21 cellular contexts compared by ENCODE assay signal in the genomic region with DNA sequence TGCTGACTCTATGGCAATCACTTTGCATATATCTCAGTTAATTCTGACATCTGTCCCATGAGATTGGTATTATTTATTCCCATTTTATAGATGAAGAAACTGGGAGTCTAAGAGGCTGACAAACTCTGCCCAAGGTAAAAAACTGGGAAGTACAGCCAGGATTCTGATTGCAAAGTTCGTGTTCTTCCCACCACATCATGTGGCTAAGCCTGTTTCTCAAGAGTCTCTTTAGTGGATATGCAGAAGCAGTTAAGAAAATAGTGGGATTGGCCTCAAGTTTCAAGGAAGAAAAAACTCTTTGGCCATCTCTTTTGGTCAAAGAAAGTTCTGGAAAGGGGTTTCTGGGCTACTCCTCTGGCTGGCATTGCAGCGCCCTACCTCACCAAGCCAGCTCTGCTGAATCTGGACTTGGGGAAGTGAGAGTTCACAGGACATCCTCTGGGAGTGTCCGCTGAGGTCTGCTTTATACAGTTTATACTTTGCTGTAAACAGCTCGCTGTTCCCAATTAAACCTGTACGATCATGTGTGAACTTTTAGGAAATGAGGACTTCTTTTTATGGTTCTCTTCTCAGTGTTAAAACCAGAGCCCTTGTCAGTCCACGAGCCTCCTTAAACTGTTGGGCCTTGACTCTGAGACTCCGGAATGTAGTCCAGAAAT. TPM values are rescaled to one million over a fixed set of nuclear protein-coding genes. Genes with fewer than 3 reads are reported as not detected.
DNase-seq lines count a peak whose midpoint lies in the region; ATAC-seq and TF ChIP-seq lines count a peak whose summit lies in the region.
"Had no signal": no experiment of that assay in that cellular context is flagged by ENCODE, and none has a peak within 500 bp of the region (broad histone marks: within the 10 kb centered on the region; RNA-seq: fewer than 3 reads in every experiment).

No MANE protein-coding gene starts in this region.

- DNase-seq in heart left ventricle = no peak
- no peak for DNase-seq in cardiac septum (ENCODE audit: low spot score)
- DNase-seq in fibroblast of peridontal ligament (ENCODE audit: extremely low read depth) = peak; percentile 56
- no peak for DNase-seq in neural crest cell (ENCODE audit: low read depth, low spot score)
- DNase-seq in upper lobe of right lung = no peak
- DNase-seq in NK-92 (lab: John Stamatoyannopoulos, UW; ENCODE audit: unreplicated experiment) = no peak
- DNase-seq in endothelial cell (ENCODE audit: low spot score) = no peak
- no peak for DNase-seq in kidney glomerular epithelial cell (lab: John Stamatoyannopoulos, UW)
- DNase-seq: 8988T; activated CD8-positive, alpha-beta T cell treated with anti-CD3 and anti-CD28 coated beads for 36 hours; activated T-cell treated with anti-CD3 and anti-CD28 coated beads, Interleukin-2, amount 50 U/mL, for 24 hours; HCEC 1CT; hippocampal formation; KG1; kidney; NCI-H2081; NCI-H510A; stimulated activated CD4-positive, alpha-beta T cell treated with anti-CD3 and anti-CD28 coated beads, Interleukin-2, amount 100 ng/mL, for 24 hours; T-cell had no signal

- H3K9me3 Mint-ChIP-seq in neural crest cell (peaks cover 3% of the 10 kb centered on the region), endothelial cell (ENCODE audit: unreplicated experiment) (no peaks in the 10 kb centered on the region)
- H3K9me3 Mint-ChIP-seq: activated CD8-positive, alpha-beta T cell treated with anti-CD3 and anti-CD28 coated beads for 36 hours; activated naive CD4-positive, alpha-beta T cell treated with anti-CD3 and anti-CD28 coated beads, Interleukin-2, amount 50 U/mL, for 72 hours; activated T-cell treated with anti-CD3 and anti-CD28 coated beads, Interleukin-2, amount 50 U/mL, for 24 hours; T-cell had no signal

- H3K4me3 ChIP-seq in heart left ventricle (no peak overlapping the region), upper lobe of right lung (no peak overlapping the region)

- H3K4me1 Mint-ChIP-seq in neural crest cell (peaks cover 11% of the 10 kb centered on the region), endothelial cell (ENCODE audit: unreplicated experiment) (peaks cover 5% of the 10 kb centered on the region)

- peak overlapping the region in 7 of 12 donors; percentile 10 to 85 (median 32) for H3K27ac ChIP-seq in heart left ventricle
- H3K27ac ChIP-seq in upper lobe of right lung = peak overlapping the region; percentile 43

- TF ChIP-seq POLR2A in heart left ventricle (IDR thresholded peaks at IDR 0.05) = no peak

- ATAC-seq in heart left ventricle (peak in 1 of 4 donors; percentile 3), upper lobe of right lung (peak; percentile 75)
- ATAC-seq: activated CD8-positive, alpha-beta T cell treated with anti-CD3 and anti-CD28 coated beads for 36 hours; activated naive CD4-positive, alpha-beta T cell treated with anti-CD3 and anti-CD28 coated beads, Interleukin-2, amount 50 U/mL, for 72 hours; esophagus mucosa; T-cell had no signal

- H3K36me3 Mint-ChIP-seq in neural crest cell (ENCODE audit: low read depth) (no peaks in the 10 kb centered on the region), endothelial cell (ENCODE audit: low read depth, unreplicated experiment) (no peaks in the 10 kb centered on the region)
- H3K36me3 Mint-ChIP-seq: T-cell had no signal

- H3K27ac Mint-ChIP-seq in neural crest cell (ENCODE audit: unreplicated experiment) (peak overlapping the region; percentile 27), endothelial cell (ENCODE audit: unreplicated experiment) (no peak overlapping the region)
- H3K27ac Mint-ChIP-seq: activated CD8-positive, alpha-beta T cell treated with anti-CD3 and anti-CD28 coated beads for 36 hours; activated naive CD4-positive, alpha-beta T cell treated with anti-CD3 and anti-CD28 coated beads, Interleukin-2, amount 50 U/mL, for 72 hours; activated T-cell treated with anti-CD3 and anti-CD28 coated beads, Interleukin-2, amount 50 U/mL, for 24 hours; T-cell had no signal

- no peaks in the 10 kb centered on the region for H3K9me3 ChIP-seq in heart left ventricle
- H3K9me3 ChIP-seq in upper lobe of right lung = no peaks in the 10 kb centered on the region

- TF ChIP-seq CTCF in heart left ventricle (IDR thresholded peaks at IDR 0.05) = no peak
- TF ChIP-seq CTCF in neural crest cell (conservative IDR thresholded peaks at IDR 0.05) = no peak
- no peak for TF ChIP-seq CTCF in upper lobe of right lung (IDR thresholded peaks at IDR 0.05)
- no peak for TF ChIP-seq CTCF in endothelial cell (IDR thresholded peaks at IDR 0.05; ENCODE audit: unreplicated experiment)

- H3K27me3 ChIP-seq in heart left ventricle (peaks cover 0 to 30% (median 7%) of the 10 kb centered on the region in 9 donors), upper lobe of right lung (no peaks in the 10 kb centered on the region)

- 70 to 82% (median 74%) methylated on average over 7 of the region's 7 CpGs for WGBS in heart left ventricle, 4 donors

- H3K36me3 ChIP-seq in heart left ventricle = no peaks in the 10 kb centered on the region
- no peaks in the 10 kb centered on the region for H3K36me3 ChIP-seq in upper lobe of right lung

- intact Hi-C loops in heart left ventricle (cut with DNase I) = loop anchor here in 1 of 10 donors (5.0 kb wide), 1 partner anchor 153 kb away; no protein-coding TSS in a partner anchor
- intact Hi-C loops in cardiac septum (cut with DNase I) = no loop called here
- intact Hi-C loops in upper lobe of right lung (cut with DNase I) = no loop called here

- H3K4me3 Mint-ChIP-seq in neural crest cell (no peak overlapping the region), endothelial cell (ENCODE audit: unreplicated experiment) (no peak overlapping the region)
- H3K4me3 Mint-ChIP-seq: activated CD8-positive, alpha-beta T cell treated with anti-CD3 and anti-CD28 coated beads for 36 hours; activated T-cell treated with anti-CD3 and anti-CD28 coated beads, Interleukin-2, amount 50 U/mL, for 24 hours; T-cell had no signal

- H3K27me3 Mint-ChIP-seq in neural crest cell (ENCODE audit: low read depth) (no peaks in the 10 kb centered on the region), endothelial cell (ENCODE audit: unreplicated experiment) (peaks cover 3% of the 10 kb centered on the region)
- H3K27me3 Mint-ChIP-seq: activated CD8-positive, alpha-beta T cell treated with anti-CD3 and anti-CD28 coated beads for 36 hours had no signal

- H3K4me1 ChIP-seq in heart left ventricle (peaks cover 0 to 11% (median 4%) of the 10 kb centered on the region in 12 donors), upper lobe of right lung (peaks cover 13% of the 10 kb centered on the region)

RNA-seq across cellular contexts. Expression of gene BMPR1A, which starts 12.2 kb away (rescaled TPM):
- 10 to 100 TPM; 19.9 to 72.0 (median 46.1) TPM for total RNA-seq in heart left ventricle
- polyA plus RNA-seq in heart left ventricle = 10 to 100 TPM in 1 of 2 donors, 1 to 10 TPM in 1; 6.3 to 18.6 TPM
- total RNA-seq in cardiac septum = 60.0 TPM
- total RNA-seq in neural crest cell = 77.9 and 78.6 TPM in 2 replicates
- total RNA-seq in upper lobe of right lung = 41.2 TPM
- 20.8 TPM for total RNA-seq in endothelial cell (ENCODE audit: unreplicated experiment)
